In genomic region chr6:25025248-25025918, GRCh38 we compare ENCODE assay signal across 19 cellular contexts.
DNase-seq lines count a peak whose midpoint lies in the region; ATAC-seq, FAIRE-seq and TF ChIP-seq lines count a peak whose summit lies in the region.
"Had no signal": no experiment of that assay in that cellular context is flagged by ENCODE, and none has a peak within 500 bp of the region (broad histone marks: within the 10 kb centered on the region; RNA-seq: fewer than 3 reads in every experiment).

No MANE protein-coding gene starts in this region.

- TF ChIP-seq CTCF in Loucy (conservative IDR thresholded peaks at IDR 0.05; ENCODE audit: low read length) (no peak), nephron progenitor cell (IDR thresholded peaks at IDR 0.05) (no peak)

- H3K79me2 ChIP-seq in Loucy (ENCODE audit: insufficient read depth, low read length), result peaks cover 95% of the 10 kb centered on the region

- H3K36me3 Mint-ChIP-seq in activated T-cell treated with anti-CD3 and anti-CD28 coated beads, Interleukin-2, amount 50 U/mL, for 4 hours (ENCODE audit: insufficient read depth), result peaks cover 4% of the 10 kb centered on the region
- peaks cover 10% of the 10 kb centered on the region for H3K36me3 Mint-ChIP-seq in activated T-helper 2 cell treated with anti-CD3 and anti-CD28 coated beads, Interferon-gamma antibody, Interleukin-2, Interleukin-4, amounts not matched to agents 10 μg/mL and 5 μg/mL and 100 μg/mL, durations not matched to agents 14 hours and 24 hours and 36 hours (ENCODE audit: low read depth)
- H3K36me3 Mint-ChIP-seq in nephron progenitor cell (ENCODE audit: low read depth), result no peaks in the 10 kb centered on the region
- H3K36me3 Mint-ChIP-seq: type B pancreatic cell had no signal

- no peak for ATAC-seq in activated T-cell treated with anti-CD3 and anti-CD28 coated beads, Interleukin-2, amount 50 U/mL, for 4 hours
- ATAC-seq: Panc1 had no signal

- peak overlapping the region; percentile 53 for H3K4me3 Mint-ChIP-seq in activated T-cell treated with anti-CD3 and anti-CD28 coated beads, Interleukin-2, amount 50 U/mL, for 4 hours
- peak overlapping the region; percentile 67 for H3K4me3 Mint-ChIP-seq in activated T-helper 2 cell treated with anti-CD3 and anti-CD28 coated beads, Interferon-gamma antibody, Interleukin-2, Interleukin-4, amounts not matched to agents 10 μg/mL and 5 μg/mL and 100 μg/mL, durations not matched to agents 14 hours and 24 hours and 36 hours (ENCODE audit: low read depth)
- no peak overlapping the region for H3K4me3 Mint-ChIP-seq in nephron progenitor cell
- H3K4me3 Mint-ChIP-seq: endodermal cell, neural crest cell, type B pancreatic cell had no signal

- H3K9me3 Mint-ChIP-seq in activated T-cell treated with anti-CD3 and anti-CD28 coated beads, Interleukin-2, amount 50 U/mL, for 4 hours, result no peaks in the 10 kb centered on the region
- no peaks in the 10 kb centered on the region for H3K9me3 Mint-ChIP-seq in activated T-helper 2 cell treated with anti-CD3 and anti-CD28 coated beads, Interferon-gamma antibody, Interleukin-2, Interleukin-4, amounts not matched to agents 10 μg/mL and 5 μg/mL and 100 μg/mL, durations not matched to agents 14 hours and 24 hours and 36 hours
- H3K9me3 Mint-ChIP-seq in nephron progenitor cell, result peaks cover 3% of the 10 kb centered on the region
- H3K9me3 Mint-ChIP-seq: endodermal cell, neural crest cell, type B pancreatic cell had no signal

- intact Hi-C loops in activated T-helper 2 cell treated with anti-CD3 and anti-CD28 coated beads, Interferon-gamma antibody, Interleukin-2, Interleukin-4, amounts not matched to agents 10 μg/mL and 5 μg/mL and 100 μg/mL, durations not matched to agents 14 hours and 24 hours and 36 hours (cut with micrococcal nuclease), result loop anchor here (5.0 kb wide), 1 partner anchor 152 kb away; no protein-coding TSS in a partner anchor

- H3K27me3 Mint-ChIP-seq in activated T-cell treated with anti-CD3 and anti-CD28 coated beads, Interleukin-2, amount 50 U/mL, for 4 hours (ENCODE audit: low read depth), result no peaks in the 10 kb centered on the region
- no peaks in the 10 kb centered on the region for H3K27me3 Mint-ChIP-seq in activated T-helper 2 cell treated with anti-CD3 and anti-CD28 coated beads, Interferon-gamma antibody, Interleukin-2, Interleukin-4, amounts not matched to agents 10 μg/mL and 5 μg/mL and 100 μg/mL, durations not matched to agents 14 hours and 24 hours and 36 hours (ENCODE audit: low read depth)
- H3K27me3 Mint-ChIP-seq in nephron progenitor cell (ENCODE audit: low read depth, poor library complexity), result peaks cover 7% of the 10 kb centered on the region
- H3K27me3 Mint-ChIP-seq: type B pancreatic cell had no signal

- peak overlapping the region; percentile 52 for H3K4me2 ChIP-seq in Loucy (ENCODE audit: low read depth, low read length, poor library complexity, severe bottlenecking)

- no peaks in the 10 kb centered on the region for H3K9me2 ChIP-seq in Loucy (replicated peaks; ENCODE audit: low read depth, low read length)

- H3K36me3 ChIP-seq in Loucy (ENCODE audit: insufficient read depth, low read length) (peaks cover 24% of the 10 kb centered on the region; the same call in 1 of the 2 replicates), SJCRH30 (no peaks in the 10 kb centered on the region), small intestine (ENCODE audit: control insufficient read depth in 2 of 2, insufficient read depth in 2 of 2, low read length in 2 of 2) (no peaks in the 10 kb centered on the region)
- H3K36me3 ChIP-seq: MG63 had no signal

- H3K27ac Mint-ChIP-seq in activated T-helper 2 cell treated with anti-CD3 and anti-CD28 coated beads, Interferon-gamma antibody, Interleukin-2, Interleukin-4, amounts not matched to agents 10 μg/mL and 5 μg/mL and 100 μg/mL, durations not matched to agents 14 hours and 24 hours and 36 hours, result peak overlapping the region; percentile 89
- H3K27ac Mint-ChIP-seq in nephron progenitor cell, result peak overlapping the region; percentile 29
- H3K27ac Mint-ChIP-seq: endodermal cell, type B pancreatic cell had no signal

- H3K4me1 ChIP-seq in Loucy (ENCODE audit: insufficient read depth, low read length, poor library complexity, severe bottlenecking) (peaks cover 36% of the 10 kb centered on the region), SJCRH30 (no peaks in the 10 kb centered on the region), small intestine (ENCODE audit: control insufficient read depth in 2 of 2, insufficient read depth in 1 of 2, low read depth in 1 of 2, low read length in 1 of 2) (no peaks in the 10 kb centered on the region)

- H3K9ac ChIP-seq in Loucy (ENCODE audit: low read depth, low read length, poor library complexity, severe bottlenecking), result peak overlapping the region; percentile 8

- FAIRE-seq in small intestine (lab: Jason Lieb, UNC), result no peak

- H3K9me3 ChIP-seq in Loucy (ENCODE audit: insufficient read depth, low read depth, low read length) (no peaks in the 10 kb centered on the region), SJCRH30 (replicated peaks) (no peaks in the 10 kb centered on the region), small intestine (ENCODE audit: control insufficient read depth, low read depth) (no peaks in the 10 kb centered on the region)
- H3K9me3 ChIP-seq: MG63 had no signal

- H3K27me3 ChIP-seq in Loucy (ENCODE audit: insufficient read depth, low read length, poor library complexity, severe bottlenecking) (no peaks in the 10 kb centered on the region), SJCRH30 (no peaks in the 10 kb centered on the region), small intestine (ENCODE audit: control insufficient read depth in 2 of 2, insufficient read depth in 2 of 2, low read length in 2 of 2) (no peaks in the 10 kb centered on the region)
- H3K27me3 ChIP-seq: foreskin keratinocyte, MG63 had no signal

- H3K4me1 Mint-ChIP-seq in activated T-cell treated with anti-CD3 and anti-CD28 coated beads, Interleukin-2, amount 50 U/mL, for 4 hours (ENCODE audit: low read depth), result peaks cover 55% of the 10 kb centered on the region
- peaks cover 40% of the 10 kb centered on the region for H3K4me1 Mint-ChIP-seq in activated T-helper 2 cell treated with anti-CD3 and anti-CD28 coated beads, Interferon-gamma antibody, Interleukin-2, Interleukin-4, amounts not matched to agents 10 μg/mL and 5 μg/mL and 100 μg/mL, durations not matched to agents 14 hours and 24 hours and 36 hours (ENCODE audit: low read depth)
- peaks cover 21% of the 10 kb centered on the region for H3K4me1 Mint-ChIP-seq in nephron progenitor cell

- 62 to 78% (median 74%) methylated on average over 4 of the region's 4 CpGs for WGBS in small intestine, 3 donors

- DNase-seq in activated T-cell treated with anti-CD3 and anti-CD28 coated beads, Interleukin-2, amount 50 U/mL, for 4 hours, result no peak
- no peak for DNase-seq in activated T-cell treated with anti-CD3 and anti-CD28 coated beads, Interleukin-2, amount 50 U/mL, for 48 hours
- no peak for DNase-seq in activated T-helper 2 cell treated with anti-CD3 and anti-CD28 coated beads, Interferon-gamma antibody, Interleukin-2, Interleukin-4, amounts not matched to agents 10 μg/mL and 5 μg/mL and 100 μg/mL, durations not matched to agents 14 hours and 24 hours and 36 hours (ENCODE audit: low spot score)
- DNase-seq in nephron progenitor cell, result no peak
- no peak for DNase-seq in NCI-H2196 treated with DMSO at 0.1 percent for 48 hours (lab: John Stamatoyannopoulos, UW; ENCODE audit: unreplicated experiment)
- no peak for DNase-seq in SJCRH30
- no peak for DNase-seq in small intestine
- DNase-seq: activated CD4-positive, alpha-beta T cell treated with anti-CD3 and anti-CD28 coated beads for 4 hours; central memory CD4-positive, alpha-beta T cell; endodermal cell; MG63; NCI-H1930; NCI-H526 treated with DMSO at 0.1 percent for 48 hours; stimulated activated CD8-positive, alpha-beta memory T cell treated with anti-CD3 and anti-CD28 coated beads, Interleukin-4, amount 100 ng/mL, for 48 hours had no signal

- H3K27ac ChIP-seq in SJCRH30 (no peak overlapping the region), small intestine (ENCODE audit: low read depth in 1 of 2, low read length in 1 of 2) (no peak overlapping the region)
- H3K27ac ChIP-seq: foreskin keratinocyte had no signal

- H4K20me1 ChIP-seq in Loucy (ENCODE audit: insufficient read depth, low read length, poor library complexity, severe bottlenecking), result peaks cover 32% of the 10 kb centered on the region

- no peak overlapping the region for H2AFZ ChIP-seq in Loucy (ENCODE audit: low read length)

- H3K4me3 ChIP-seq in Loucy (ENCODE audit: low read length, poor library complexity, severe bottlenecking) (no peak overlapping the region), SJCRH30 (no peak overlapping the region), small intestine (ENCODE audit: low read depth in 1 of 2, low read length in 2 of 2) (no peak overlapping the region)
- H3K4me3 ChIP-seq: MG63 had no signal

- no peaks in the 10 kb centered on the region for H3F3A ChIP-seq in Loucy (ENCODE audit: low read depth)
